ENCODE assay signal across 8 cellular contexts in genomic region chr11:2092956-2093412, GRCh38. TPM values are rescaled to one million over a fixed set of nuclear protein-coding genes. Genes with fewer than 3 reads are reported as not detected.
DNase-seq lines count a peak whose midpoint lies in the region; ATAC-seq lines count a peak whose summit lies in the region.

No MANE protein-coding gene starts in this region.

- H3K9me3 Mint-ChIP-seq in activated naive CD4-positive, alpha-beta T cell treated with anti-CD3 and anti-CD28 coated beads, Interleukin-2, amount 50 U/mL, for 72 hours: no peaks in the 10 kb centered on the region
- no peaks in the 10 kb centered on the region for H3K9me3 Mint-ChIP-seq in stimulated activated naive CD8-positive, alpha-beta T cell treated with anti-CD3 and anti-CD28 coated beads, Interleukin-15, amount 100 ng/mL, for 72 hours

- in situ Hi-C loops in G401 (cut with HindIII; ENCODE audit: low sequenced_read_pairs): no loop called here

- H3K27me3 Mint-ChIP-seq in stimulated activated naive CD8-positive, alpha-beta T cell treated with anti-CD3 and anti-CD28 coated beads, Interleukin-15, amount 100 ng/mL, for 72 hours: peaks cover 32% of the 10 kb centered on the region

- H3K4me1 Mint-ChIP-seq in stimulated activated naive CD8-positive, alpha-beta T cell treated with anti-CD3 and anti-CD28 coated beads, Interleukin-15, amount 100 ng/mL, for 72 hours: peaks cover 13% of the 10 kb centered on the region

- DNase-seq in G401 (ENCODE audit: low spot score) (peak; percentile 2), NCI-H446 treated with DMSO at 0.1 percent for 48 hours (lab: John Stamatoyannopoulos, UW) (peak; percentile 76), kidney glomerular epithelial cell (lab: John Stamatoyannopoulos, UW) (peak; percentile 59), foreskin melanocyte (no peak)
- DNase-seq in activated naive CD4-positive, alpha-beta T cell treated with anti-CD3 and anti-CD28 coated beads, Interleukin-2, amount 50 U/mL, for 72 hours (ENCODE audit: low spot score in 2 of 2): peak; percentile 43 to 57
- DNase-seq in stimulated activated naive CD8-positive, alpha-beta T cell treated with anti-CD3 and anti-CD28 coated beads, Interleukin-15, amount 100 ng/mL, for 72 hours: peak; percentile 43 to 60

- ATAC-seq in activated naive CD4-positive, alpha-beta T cell treated with anti-CD3 and anti-CD28 coated beads, Interleukin-2, amount 50 U/mL, for 72 hours: peak; percentile 41 to 64
- ATAC-seq in stimulated activated naive CD8-positive, alpha-beta T cell treated with anti-CD3 and anti-CD28 coated beads, Interleukin-15, amount 100 ng/mL, for 72 hours: peak; percentile 69
- ATAC-seq in GM19035 (IDR thresholded peaks at IDR 0.05; ENCODE audit: unreplicated experiment) (no peak), HG02885 (IDR thresholded peaks at IDR 0.05; ENCODE audit: poor library complexity, unreplicated experiment) (no peak)

- H3K4me3 Mint-ChIP-seq in stimulated activated naive CD8-positive, alpha-beta T cell treated with anti-CD3 and anti-CD28 coated beads, Interleukin-15, amount 100 ng/mL, for 72 hours: no peak overlapping the region

- no peaks in the 10 kb centered on the region for H3K36me3 Mint-ChIP-seq in activated naive CD4-positive, alpha-beta T cell treated with anti-CD3 and anti-CD28 coated beads, Interleukin-2, amount 50 U/mL, for 72 hours

- H3K27ac Mint-ChIP-seq in activated naive CD4-positive, alpha-beta T cell treated with anti-CD3 and anti-CD28 coated beads, Interleukin-2, amount 50 U/mL, for 72 hours: no peak overlapping the region
- no peak overlapping the region for H3K27ac Mint-ChIP-seq in stimulated activated naive CD8-positive, alpha-beta T cell treated with anti-CD3 and anti-CD28 coated beads, Interleukin-15, amount 100 ng/mL, for 72 hours

RNA-seq across cellular contexts. Expression of gene IGF2, which starts 46.2 kb away (rescaled TPM):
- total RNA-seq in G401 (2014; rRNA removed; shearing (Covaris generic)): 0.06 TPM in 1 of 2 replicates, not detected in the other
- 1 to 10 TPM in 1 of 2 donors, under 1 TPM in 1; 0.31 to 2.0 TPM for total RNA-seq in activated naive CD4-positive, alpha-beta T cell treated with anti-CD3 and anti-CD28 coated beads, Interleukin-2, amount 50 U/mL, for 72 hours

Comparison
In these comparisons a context has a peak if more than half of its experiments do, and no peak if none do; other contexts are left out.
1. ATAC-seq: peak in activated naive CD4-positive, alpha-beta T cell treated with anti-CD3 and anti-CD28 coated beads, Interleukin-2, amount 50 U/mL, for 72 hours (2 of 2) and stimulated activated naive CD8-positive, alpha-beta T cell treated with anti-CD3 and anti-CD28 coated beads, Interleukin-15, amount 100 ng/mL, for 72 hours (single experiment); none in GM19035 (single experiment) and HG02885 (single experiment).